ENCODE assay signal across 8 cellular contexts in genomic region chrX:8971116-8971515, GRCh38.
A peak's percentile ranks its signal among the peaks of the same experiment; 100 is the strongest.
DNase-seq lines count a peak whose midpoint lies in the region; ATAC-seq, FAIRE-seq and TF ChIP-seq lines count a peak whose summit lies in the region.

No MANE protein-coding gene starts in this region.

- no peak overlapping the region for H3K27ac Mint-ChIP-seq in T-cell

- DNase-seq in NCI-H2196 (lab: John Stamatoyannopoulos, UW; ENCODE audit: unreplicated experiment) (peak; percentile 9), NCI-H2196 treated with DMSO at 0.1 percent for 48 hours (lab: John Stamatoyannopoulos, UW; ENCODE audit: unreplicated experiment) (no peak), T-cell (peak in 1 of 34 experiments; percentile 7), iPS DF 19.7 (ENCODE audit: low read depth, low spot score) (peak; percentile 20), urothelium cell line (ENCODE audit: low spot score) (peak; percentile 8), head of caudate nucleus (no peak)

- POLR2A ChIA-PET in T-cell (lab: Charles Lee): no interaction called here

- peak; percentile 50 for TF ChIP-seq RAD21 in Ishikawa (IDR thresholded peaks at IDR 0.05; ENCODE audit: low read depth)

- H3K27me3 Mint-ChIP-seq in T-cell: peaks cover 0 to 2% of the 10 kb centered on the region in 2 donors

- FAIRE-seq in urothelium cell line (lab: Jason Lieb, UNC): no peak

- peaks cover 0 to 3% (median 3%) of the 10 kb centered on the region in 3 donors for H3K9me3 Mint-ChIP-seq in T-cell

- CTCF ChIA-PET in T-cell (lab: Charles Lee): interaction anchor here (0.6 to 0.9 kb wide), 4 partner anchors 369 to 658 kb away, joined by 3 read pairs; no protein-coding TSS in a partner anchor

- intact Hi-C loops in head of caudate nucleus (cut with DNase I): no loop called here

- no peaks in the 10 kb centered on the region for H3K36me3 Mint-ChIP-seq in T-cell

- TF ChIP-seq EP300 in Ishikawa (IDR thresholded peaks at IDR 0.05; ENCODE audit: borderline replicate concordance): no peak

- ATAC-seq in T-cell (replicated peaks in 1 of 4) (peak in 3 of 4 experiments; percentile 70 to 79 (median 71)), GM21576 (IDR thresholded peaks at IDR 0.05; ENCODE audit: unreplicated experiment) (no peak)

- peaks cover 0 to 6% (median 1%) of the 10 kb centered on the region in 3 donors for H3K4me1 Mint-ChIP-seq in T-cell

- H3K4me3 Mint-ChIP-seq in T-cell: no peak overlapping the region

TF ChIP-seq in Ishikawa, 13 proteins besides CTCF, POLR2A, EP300 and RAD21:
- TF ChIP-seq MAX (IDR thresholded peaks at IDR 0.05) (no peak), CREB1 (IDR thresholded peaks at IDR 0.05; ENCODE audit: low read depth) (no peak), TEAD4 (IDR thresholded peaks at IDR 0.05) (no peak), USF1 (IDR thresholded peaks at IDR 0.05) (no peak), NFIC (IDR thresholded peaks at IDR 0.05) (no peak), YY1 (IDR thresholded peaks at IDR 0.05; ENCODE audit: low read depth) (no peak), EGR1 (IDR thresholded peaks at IDR 0.05) (no peak), ZBTB7A (IDR thresholded peaks at IDR 0.05; ENCODE audit: low read depth) (no peak), TCF12 (IDR thresholded peaks at IDR 0.05; ENCODE audit: low read depth) (no peak), REST (IDR thresholded peaks at IDR 0.05; ENCODE audit: low read depth) (no peak), TAF1 (IDR thresholded peaks at IDR 0.05; ENCODE audit: low read depth) (no peak), FOXM1 (IDR thresholded peaks at IDR 0.05; ENCODE audit: borderline replicate concordance, low read depth) (no peak), CEBPB (IDR thresholded peaks at IDR 0.05) (no peak)
TF ChIP-seq in Ishikawa: peak in this region for 0.

Comparison
In these comparisons a context has a peak if more than half of its experiments do, and no peak if none do; other contexts are left out.
1. DNase-seq: peak in NCI-H2196 (single experiment), iPS DF 19.7 (single experiment) and urothelium cell line (single experiment); none in NCI-H2196 treated with DMSO at 0.1 percent for 48 hours (single experiment) and head of caudate nucleus (0 of 42).